In the genomic region with DNA sequence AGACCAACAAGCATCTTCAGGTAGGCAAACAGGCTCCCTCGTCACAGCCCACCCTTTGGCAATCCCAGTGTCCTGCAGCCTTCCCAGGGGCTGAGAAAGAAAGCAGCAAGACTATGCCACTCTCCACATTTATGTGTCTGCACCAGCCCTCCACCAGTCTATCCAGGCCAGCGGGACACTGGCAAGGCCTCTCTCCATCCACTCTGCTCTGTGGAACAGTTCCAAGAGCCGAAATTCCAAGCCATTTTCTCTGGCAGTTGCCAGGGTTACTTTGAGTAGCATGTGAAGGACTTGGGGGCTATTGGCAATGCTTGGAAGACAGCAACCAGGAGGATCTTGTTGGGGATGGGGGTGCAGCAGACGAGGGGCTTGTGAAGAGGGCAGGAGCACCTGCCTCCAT, we compare ENCODE assay signal across 22 cellular contexts. TPM values are rescaled to one million over a fixed set of nuclear protein-coding genes. Genes with fewer than 3 reads are reported as not detected.
DNase-seq lines count a peak whose midpoint lies in the region; ATAC-seq and TF ChIP-seq lines count a peak whose summit lies in the region.
"Had no signal": no experiment of that assay in that cellular context is flagged by ENCODE, and none has a peak within 500 bp of the region (broad histone marks: within the 10 kb centered on the region; RNA-seq: fewer than 3 reads in every experiment).

No MANE protein-coding gene starts in this region.

- H3K27me3 ChIP-seq in CD8-positive, alpha-beta T cell (ENCODE audit: insufficient read depth, low read length): no peaks in the 10 kb centered on the region
- H3K27me3 ChIP-seq in dorsolateral prefrontal cortex (peaks cover 0 to 78% (median 15%) of the 10 kb centered on the region in 45 donors), left lung (no peaks in the 10 kb centered on the region)
- H3K27me3 ChIP-seq: SJCRH30 had no signal

- peak overlapping the region; percentile 57 for H3K27ac Mint-ChIP-seq in CD8-positive, alpha-beta T cell
- peak overlapping the region; percentile 73 for H3K27ac Mint-ChIP-seq in stimulated activated naive B cell treated with anti-CD40 and anti-IgM and Interleukin-4, amounts not matched to agents 10 μg/mL and 1 μg/mL and 100 μg/mL, for 72 hours
- H3K27ac Mint-ChIP-seq: HFFc6 had no signal

- no peak overlapping the region for H3K4me3 Mint-ChIP-seq in CD8-positive, alpha-beta T cell
- H3K4me3 Mint-ChIP-seq in stimulated activated naive B cell treated with anti-CD40 and anti-IgM and Interleukin-4, amounts not matched to agents 10 μg/mL and 1 μg/mL and 100 μg/mL, for 72 hours: no peak overlapping the region
- H3K4me3 Mint-ChIP-seq: HFFc6 had no signal

- ATAC-seq in CD8-positive, alpha-beta T cell: no peak
- no peak for ATAC-seq in stimulated activated naive B cell treated with anti-CD40 and anti-IgM and Interleukin-4, amounts not matched to agents 10 μg/mL and 1 μg/mL and 100 μg/mL, for 72 hours (replicated peaks)
- no peak for ATAC-seq in left lung
- ATAC-seq: K562 had no signal

- no peak overlapping the region for H3K27ac ChIP-seq in CD8-positive, alpha-beta T cell (ENCODE audit: low read depth, low read length)
- H3K27ac ChIP-seq in dorsolateral prefrontal cortex (peak overlapping the region in 43 of 59 donors; percentile 4 to 91 (median 76)), left lung (no peak overlapping the region)
- H3K27ac ChIP-seq: HL-60, SJCRH30 had no signal

- no peaks in the 10 kb centered on the region for H3K9me3 ChIP-seq in CD8-positive, alpha-beta T cell (ENCODE audit: low read length)
- no peaks in the 10 kb centered on the region for H3K9me3 ChIP-seq in left lung
- H3K9me3 ChIP-seq: SJCRH30 had no signal

- TF ChIP-seq CTCF in CD8-positive, alpha-beta T cell (IDR thresholded peaks at IDR 0.05): no peak
- TF ChIP-seq CTCF in dorsolateral prefrontal cortex (IDR thresholded peaks at IDR 0.05 in 54 of 56, conservative IDR thresholded peaks at IDR 0.05 in 2 of 56; ENCODE audit: low read depth in 1 of 56, partially characterized antibody in 56 of 56) (no peak), left lung (IDR thresholded peaks at IDR 0.05) (no peak)

- CTCF ChIA-PET in CD8-positive, alpha-beta T cell (lab: Charles Lee): no interaction called here

- intact Hi-C loops in CD8-positive, alpha-beta T cell (cut with DNase I, micrococcal nuclease): loop anchor here in 1 of 2 experiments (5.0 kb wide), 1 partner anchor 39 kb away; no protein-coding TSS in a partner anchor
- intact Hi-C loops in dorsolateral prefrontal cortex (cut with DNase I): no loop called here
- intact Hi-C loops in left lung (cut with DNase I): loop anchor here in 1 of 2 donors (10.0 kb wide), 1 partner anchor 51 kb away; a partner anchor contains a TSS

- no peaks in the 10 kb centered on the region for H3K27me3 Mint-ChIP-seq in CD8-positive, alpha-beta T cell (ENCODE audit: low read depth)
- H3K27me3 Mint-ChIP-seq in stimulated activated naive B cell treated with anti-CD40 and anti-IgM and Interleukin-4, amounts not matched to agents 10 μg/mL and 1 μg/mL and 100 μg/mL, for 72 hours: no peaks in the 10 kb centered on the region
- H3K27me3 Mint-ChIP-seq: CD4-positive, alpha-beta memory T cell had no signal

- H3K4me3 ChIP-seq in CD8-positive, alpha-beta T cell (ENCODE audit: low read depth, low read length): no peak overlapping the region
- H3K4me3 ChIP-seq in dorsolateral prefrontal cortex (no peak overlapping the region), left lung (no peak overlapping the region)
- H3K4me3 ChIP-seq: K562, SJCRH30 had no signal

- DNase-seq in CD8-positive, alpha-beta T cell: no peak
- peak; percentile 43 to 59 for DNase-seq in NCI-H446 (lab: John Stamatoyannopoulos, UW)
- DNase-seq in dorsolateral prefrontal cortex: peak in 1 of 10 donors; percentile 61
- DNase-seq in stimulated activated naive B cell treated with anti-CD40 and anti-IgM and Interleukin-4, amounts not matched to agents 10 μg/mL and 1 μg/mL and 100 μg/mL, for 72 hours: no peak
- DNase-seq in HUDEP-2 (lab: John Stamatoyannopoulos, UW; ENCODE audit: unreplicated experiment in 76 of 76): no peak
- DNase-seq in left lung: no peak
- DNase-seq in DMS114 treated with DMSO at 0.1 percent for 48 hours (lab: John Stamatoyannopoulos, UW; ENCODE audit: unreplicated experiment): no peak
- no peak for DNase-seq in activated CD8-positive, alpha-beta memory T cell treated with anti-CD3 and anti-CD28 coated beads for 24 hours
- DNase-seq: AML-193; CD4-positive, alpha-beta memory T cell; HFFc6; NCI-H1417; NCI-H2029 treated with DMSO at 0.1 percent for 48 hours; NCI-H2227 treated with DMSO at 0.1 percent for 48 hours; NCI-H526 treated with DMSO at 0.1 percent for 48 hours; OCI-M1; RPMI8226; SJCRH30 had no signal

- H3K4me1 ChIP-seq in CD8-positive, alpha-beta T cell (ENCODE audit: insufficient read depth, low read length): no peaks in the 10 kb centered on the region
- peaks cover 9 to 12% of the 10 kb centered on the region in 2 donors for H3K4me1 ChIP-seq in left lung
- H3K4me1 ChIP-seq: SJCRH30 had no signal

- no peaks in the 10 kb centered on the region for H3K36me3 Mint-ChIP-seq in CD8-positive, alpha-beta T cell
- no peaks in the 10 kb centered on the region for H3K36me3 Mint-ChIP-seq in stimulated activated naive B cell treated with anti-CD40 and anti-IgM and Interleukin-4, amounts not matched to agents 10 μg/mL and 1 μg/mL and 100 μg/mL, for 72 hours
- H3K36me3 Mint-ChIP-seq: CD4-positive, alpha-beta memory T cell had no signal

- H3K36me3 ChIP-seq in CD8-positive, alpha-beta T cell (ENCODE audit: insufficient read depth, low read length): no peaks in the 10 kb centered on the region
- H3K36me3 ChIP-seq in left lung: no peaks in the 10 kb centered on the region
- H3K36me3 ChIP-seq: SJCRH30 had no signal

- POLR2A ChIA-PET in CD8-positive, alpha-beta T cell (lab: Charles Lee): interaction anchor here (0.6 kb wide), 1 partner anchor 68 kb away, joined by 5 read pairs; no protein-coding TSS in a partner anchor

- peaks cover 11% of the 10 kb centered on the region for H3K4me1 Mint-ChIP-seq in CD8-positive, alpha-beta T cell (ENCODE audit: low read depth)
- H3K4me1 Mint-ChIP-seq in stimulated activated naive B cell treated with anti-CD40 and anti-IgM and Interleukin-4, amounts not matched to agents 10 μg/mL and 1 μg/mL and 100 μg/mL, for 72 hours: peaks cover 14 to 27% of the 10 kb centered on the region in 2 donors

- H3K9me3 Mint-ChIP-seq in CD8-positive, alpha-beta T cell: no peaks in the 10 kb centered on the region
- no peaks in the 10 kb centered on the region for H3K9me3 Mint-ChIP-seq in stimulated activated naive B cell treated with anti-CD40 and anti-IgM and Interleukin-4, amounts not matched to agents 10 μg/mL and 1 μg/mL and 100 μg/mL, for 72 hours
- H3K9me3 Mint-ChIP-seq: CD4-positive, alpha-beta memory T cell; HFFc6 had no signal

RNA-seq across cellular contexts. Expression of a gene that starts 52.1 kb away (rescaled TPM):
- total RNA-seq in CD8-positive, alpha-beta T cell: 1,000 to 10,000 TPM; 1,763 to 1,785 TPM
- total RNA-seq in dorsolateral prefrontal cortex (100 to 1,000 TPM in 104 of 120 experiments, 10 to 100 TPM in 16; 72.2 to 218 (median 129) TPM), left lung (100 to 1,000 TPM; 137 to 156 TPM)

RNA-seq across cellular contexts. Expression of a gene that starts 54.0 kb away (rescaled TPM):
- not detected for total RNA-seq in CD8-positive, alpha-beta T cell
- total RNA-seq in dorsolateral prefrontal cortex (1 to 10 TPM in 1 of 120 experiments, under 1 TPM in 27, not detected in 92; 0.25 to 1.3 (median 0.47) TPM), left lung (not detected)
- total RNA-seq: CD4-positive, alpha-beta memory T cell; H4; HFFc6; K562; M059J; SJCRH30 had no signal

Comparison
In these comparisons a context has a peak if more than half of its experiments do, and no peak if none do; other contexts are left out.
1. DNase-seq: peak in NCI-H446 (2 of 2); none in CD8-positive, alpha-beta T cell (0 of 7), stimulated activated naive B cell treated with anti-CD40 and anti-IgM and Interleukin-4, amounts not matched to agents 10 μg/mL and 1 μg/mL and 100 μg/mL, for 72 hours (single experiment), HUDEP-2 (0 of 76), left lung (0 of 2), DMS114 treated with DMSO at 0.1 percent for 48 hours (single experiment) and activated CD8-positive, alpha-beta memory T cell treated with anti-CD3 and anti-CD28 coated beads for 24 hours (single experiment).
2. H3K27ac ChIP-seq: peak in dorsolateral prefrontal cortex (43 of 59); none in CD8-positive, alpha-beta T cell (single experiment) and left lung (0 of 2).
3. RNA of a gene that starts 52.1 kb away (total RNA-seq): 1,763 to 1,785 TPM in CD8-positive, alpha-beta T cell; 137 to 156 TPM in left lung and 72.2 to 218 TPM in dorsolateral prefrontal cortex; every median in the first group is over 4 times any median in the second.